ENCODE assay signal across 21 cellular contexts in genomic region chr3:38366082-38366481, GRCh38. TPM values are rescaled to one million over a fixed set of nuclear protein-coding genes. Genes with fewer than 3 reads are reported as not detected.
A peak's percentile ranks its signal among the peaks of the same experiment; 100 is the strongest.
DNase-seq lines count a peak whose midpoint lies in the region; ATAC-seq, FAIRE-seq and TF ChIP-seq lines count a peak whose summit lies in the region.
"Had no signal": no experiment of that assay in that cellular context is flagged by ENCODE, and none has a peak within 500 bp of the region (broad histone marks: within the 10 kb centered on the region; RNA-seq: fewer than 3 reads in every experiment).

No MANE protein-coding gene starts in this region.

- no peaks in the 10 kb centered on the region for H4K20me1 ChIP-seq in mammary epithelial cell (ENCODE audit: insufficient read depth, low read length)
- H4K20me1 ChIP-seq: BLaER1 had no signal

- TF ChIP-seq POLR2A in breast epithelium (IDR thresholded peaks at IDR 0.05), result no peak

- H3K27me3 ChIP-seq in mammary epithelial cell (ENCODE audit: insufficient read depth, low read length) (no peaks in the 10 kb centered on the region), breast epithelium (no peaks in the 10 kb centered on the region)
- H3K27me3 ChIP-seq: BE2C, BLaER1 had no signal

- no peak overlapping the region for H3K4me2 ChIP-seq in mammary epithelial cell (ENCODE audit: insufficient read depth, low read depth, low read length)
- H3K4me2 ChIP-seq: BLaER1 had no signal

- DNase-seq in mammary epithelial cell (peak; percentile 57), breast epithelium (ENCODE audit: low spot score in 2 of 2) (no peak), mesenteric fat pad (ENCODE audit: low spot score) (peak; percentile 20), sciatic nerve (ENCODE audit: low spot score) (no peak), GF-D8 (lab: John Stamatoyannopoulos, UW) (no peak), D721Med (ENCODE audit: insufficient read length, low spot score) (no peak)
- DNase-seq: 8988T; ACHN; BE2C; C1 segment of cervical spinal cord; CD4-positive, alpha-beta memory T cell; CD4-positive, CD25-positive, alpha-beta regulatory T cell; CD8-positive, alpha-beta memory T cell; COR-L47; DMS79 treated with DMSO at 0.1 percent for 48 hours had no signal

- TF ChIP-seq CTCF in mammary epithelial cell (conservative IDR thresholded peaks at IDR 0.05 in 1 of 2, IDR thresholded peaks at IDR 0.05 in 1 of 2; ENCODE audit: extremely low read depth in 1 of 2, insufficient read depth in 1 of 2, low read depth in 1 of 2, low read length in 2 of 2) (no peak), breast epithelium (IDR thresholded peaks at IDR 0.05) (no peak), D721Med (IDR thresholded peaks at IDR 0.05; ENCODE audit: insufficient read depth, missing control alignments) (no peak)

- no peak overlapping the region for H3K9ac ChIP-seq in mammary epithelial cell (ENCODE audit: insufficient read depth, low read length)
- H3K9ac ChIP-seq: BLaER1 had no signal

- no peak overlapping the region for H2AFZ ChIP-seq in mammary epithelial cell (ENCODE audit: low read depth, low read length)

- H3K36me3 ChIP-seq in mammary epithelial cell (ENCODE audit: insufficient read depth, low read length) (no peaks in the 10 kb centered on the region), breast epithelium (no peaks in the 10 kb centered on the region)
- H3K36me3 ChIP-seq: BE2C had no signal

- H3K27ac ChIP-seq in mammary epithelial cell (ENCODE audit: insufficient read depth, low read depth, low read length) (no peak overlapping the region), breast epithelium (no peak overlapping the region)
- H3K27ac ChIP-seq: BLaER1 had no signal

- no peak overlapping the region for H3K4me3 ChIP-seq in mammary epithelial cell (replicated peaks in 1 of 3; ENCODE audit: insufficient read depth in 1 of 3, low read depth in 2 of 3, low read length in 3 of 3)
- H3K4me3 ChIP-seq in breast epithelium, result no peak overlapping the region
- H3K4me3 ChIP-seq: BLaER1 had no signal

- no peak for FAIRE-seq in D721Med (lab: Jason Lieb, UNC)
- FAIRE-seq: A204.1, G401.6, GM12891, GM19239 had no signal

- CTCF ChIA-PET in mammary epithelial cell (lab: Charles Lee; ENCODE audit: low non-redundant PET), result no interaction called here

- in situ Hi-C loops in mammary epithelial cell (cut with MboI; ENCODE audit: low sequenced_read_pairs in 2 of 2), result no loop called here

- H3K79me2 ChIP-seq in mammary epithelial cell (ENCODE audit: insufficient read depth, low read length), result no peaks in the 10 kb centered on the region

- no peaks in the 10 kb centered on the region for H3K4me1 ChIP-seq in mammary epithelial cell (ENCODE audit: insufficient read depth, low read length)
- H3K4me1 ChIP-seq in breast epithelium, result no peaks in the 10 kb centered on the region
- H3K4me1 ChIP-seq: BE2C, BLaER1 had no signal

- intact Hi-C loops in mammary epithelial cell (cut with micrococcal nuclease), result no loop called here
- intact Hi-C loops in breast epithelium (cut with DNase I; ENCODE audit: low total_unique reads), result no loop called here
- intact Hi-C loops in sciatic nerve (cut with DNase I), result no loop called here

- ATAC-seq in sciatic nerve (peak; percentile 68), HG03439 (IDR thresholded peaks at IDR 0.05; ENCODE audit: unreplicated experiment) (no peak)

- dilution Hi-C loops in mammary epithelial cell (cut with HindIII; ENCODE audit: low sequenced_read_pairs), result no loop called here

- no peaks in the 10 kb centered on the region for H3K9me3 ChIP-seq in mammary epithelial cell (replicated peaks; ENCODE audit: insufficient read depth, low read length)
- no peaks in the 10 kb centered on the region for H3K9me3 ChIP-seq in breast epithelium
- H3K9me3 ChIP-seq: BE2C had no signal

- WGBS in mammary epithelial cell (ENCODE audit: low coverage, missing lambda C conversion rate), result 57% methylated on average over 3 of the region's 3 CpGs

- no TSS peak for BruUV-seq in mammary epithelial cell (replicated peaks; lab: Mats Ljungman, UMichigan)

RNA-seq across cellular contexts. Expression of gene XYLB, which starts 19.5 kb away (rescaled TPM):
- 1 to 10 TPM; 3.0 to 4.5 TPM for total RNA-seq in mammary epithelial cell
- polyA plus RNA-seq in mammary epithelial cell, result 3.3 TPM
- polyA minus RNA-seq in mammary epithelial cell, result 38.2 TPM
- 1 to 10 TPM; 5.2 to 7.9 (median 6.7) TPM for total RNA-seq in breast epithelium
- 5.2 TPM for total RNA-seq in mesenteric fat pad
- 5.3 TPM for total RNA-seq in sciatic nerve

Comparison
In these comparisons a context has a peak if more than half of its experiments do, and no peak if none do; other contexts are left out.
1. DNase-seq: peak in mammary epithelial cell (single experiment) and mesenteric fat pad (single experiment); none in breast epithelium (0 of 2), sciatic nerve (single experiment), GF-D8 (single experiment) and D721Med (single experiment).